ENCODE assay signal across 12 cellular contexts in the genomic region with DNA sequence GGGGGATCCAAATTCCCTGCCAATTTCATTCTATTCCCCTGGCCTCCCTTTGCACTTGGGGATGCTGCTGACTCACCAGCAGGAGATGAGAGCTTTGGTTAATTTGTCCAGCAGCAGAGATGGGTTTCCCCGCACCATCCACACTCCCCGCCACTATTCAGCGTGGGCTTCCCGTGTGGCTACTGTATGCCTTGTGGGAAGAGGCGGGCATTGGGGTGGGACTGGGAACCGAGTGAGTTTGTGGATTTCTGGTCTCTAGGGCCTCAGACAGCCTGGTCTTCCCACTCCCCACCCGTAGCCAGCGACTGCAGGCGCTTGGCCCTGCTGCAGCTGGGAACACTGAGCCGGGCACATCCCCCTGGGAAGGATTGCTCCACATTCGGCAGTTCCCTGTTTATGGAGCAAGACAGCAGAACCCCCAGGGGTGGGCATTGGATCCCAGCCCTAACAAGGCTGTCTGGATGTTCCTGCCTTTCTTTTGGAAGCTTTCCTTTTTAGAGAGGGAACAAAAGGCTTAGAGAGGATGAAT. TPM values are rescaled to one million over a fixed set of nuclear protein-coding genes. Genes with fewer than 3 reads are reported as not detected.
DNase-seq lines count a peak whose midpoint lies in the region; ATAC-seq, FAIRE-seq and TF ChIP-seq lines count a peak whose summit lies in the region.
"Had no signal": no experiment of that assay in that cellular context is flagged by ENCODE, and none has a peak within 500 bp of the region (broad histone marks: within the 10 kb centered on the region; RNA-seq: fewer than 3 reads in every experiment).

No MANE protein-coding gene starts in this region.

- H3K27me3 ChIP-seq in BE2C, result no peaks in the 10 kb centered on the region
- no peaks in the 10 kb centered on the region for H3K27me3 ChIP-seq in astrocyte (ENCODE audit: insufficient read depth, low read length)
- H3K27me3 ChIP-seq in heart left ventricle, result no peaks in the 10 kb centered on the region
- no peaks in the 10 kb centered on the region for H3K27me3 ChIP-seq in psoas muscle (ENCODE audit: insufficient read depth in 3 of 3, low read length in 2 of 3)
- H3K27me3 ChIP-seq in PC-9 (ENCODE audit: insufficient read depth, low read depth), result no peaks in the 10 kb centered on the region
- peaks cover 8% of the 10 kb centered on the region for H3K27me3 ChIP-seq in SJCRH30

- H3K27me3 Mint-ChIP-seq in astrocyte (ENCODE audit: low read depth, unreplicated experiment), result peaks cover 2% of the 10 kb centered on the region
- H3K27me3 Mint-ChIP-seq: central memory CD8-positive, alpha-beta T cell; T-cell had no signal

- no peaks in the 10 kb centered on the region for H3K9me3 Mint-ChIP-seq in astrocyte (ENCODE audit: unreplicated experiment)
- H3K9me3 Mint-ChIP-seq: central memory CD8-positive, alpha-beta T cell; T-cell had no signal

- POLR2A ChIA-PET in PC-9 (lab: Charles Lee; ENCODE audit: unreplicated experiment), result no interaction called here

- H3K79me2 ChIP-seq in astrocyte (ENCODE audit: insufficient read depth, low read length) (no peaks in the 10 kb centered on the region), PC-9 (ENCODE audit: low read depth) (peaks cover 37% of the 10 kb centered on the region)

- CTCF ChIA-PET in PC-9 (lab: Charles Lee), result no interaction called here

- BruUV-seq in PC-9 (replicated peaks; lab: Mats Ljungman, UMichigan), result no TSS peak

- no peak overlapping the region for H3K27ac Mint-ChIP-seq in astrocyte (ENCODE audit: unreplicated experiment)
- H3K27ac Mint-ChIP-seq: T-cell had no signal

- H4K20me1 ChIP-seq in astrocyte (ENCODE audit: insufficient read depth, low read length) (no peaks in the 10 kb centered on the region), PC-9 (ENCODE audit: insufficient read depth) (peaks cover 6% of the 10 kb centered on the region; the same call in 1 of the 2 replicates)

- H3K4me3 ChIP-seq in BE2C (ENCODE audit: low read depth, low read length) (no peak overlapping the region), astrocyte (ENCODE audit: insufficient read depth, low read depth, low read length) (no peak overlapping the region), heart left ventricle (peak overlapping the region in 1 of 12 donors; percentile 4), psoas muscle (no peak overlapping the region), PC-9 (no peak overlapping the region), SJCRH30 (no peak overlapping the region)

- DNase-seq in BE2C, result peak; percentile 25
- DNase-seq in astrocyte (ENCODE audit: low read depth), result no peak
- DNase-seq in heart left ventricle, result peak in 4 of 5 donors; percentile 40 to 82 (median 63)
- DNase-seq in psoas muscle, result peak; percentile 77 to 91
- no peak for DNase-seq in PC-9
- no peak for DNase-seq in SK-N-DZ (ENCODE audit: low spot score)
- DNase-seq in EL, result no peak
- DNase-seq in SJCRH30, result no peak
- DNase-seq: IMR-90, NCI-H226, T-cell had no signal

- H3K36me3 Mint-ChIP-seq in astrocyte (ENCODE audit: low read depth, unreplicated experiment), result no peaks in the 10 kb centered on the region
- H3K36me3 Mint-ChIP-seq: T-cell had no signal

- intact Hi-C loops in heart left ventricle (cut with DNase I) (loop anchor here in 1 of 10 donors (5.0 kb wide), 1 partner anchor 41 kb away; no protein-coding TSS in a partner anchor), psoas muscle (cut with DNase I) (no loop called here), PC-9 (cut with micrococcal nuclease; ENCODE audit: unreplicated experiment) (no loop called here)

- H2AFZ ChIP-seq in astrocyte (ENCODE audit: low read depth, low read length) (peak overlapping the region; percentile 56), PC-9 (no peak overlapping the region)

- H3K27ac ChIP-seq in astrocyte (ENCODE audit: low read depth, low read length) (no peak overlapping the region), heart left ventricle (peak overlapping the region; percentile 76 to 90 (median 80)), psoas muscle (peak overlapping the region; percentile 16), PC-9 (no peak overlapping the region), SJCRH30 (no peak overlapping the region)

- H3K9me3 ChIP-seq in BE2C, result no peaks in the 10 kb centered on the region
- H3K9me3 ChIP-seq in astrocyte (ENCODE audit: insufficient read depth, low read depth, low read length), result no peaks in the 10 kb centered on the region
- no peaks in the 10 kb centered on the region for H3K9me3 ChIP-seq in heart left ventricle
- no peaks in the 10 kb centered on the region for H3K9me3 ChIP-seq in psoas muscle
- no peaks in the 10 kb centered on the region for H3K9me3 ChIP-seq in PC-9 (ENCODE audit: insufficient read depth, low read depth)
- no peaks in the 10 kb centered on the region for H3K9me3 ChIP-seq in SJCRH30 (replicated peaks)

- no peak for FAIRE-seq in astrocyte (lab: Jason Lieb, UNC)

- no peak for TF ChIP-seq CTCF in BE2C (IDR thresholded peaks at IDR 0.05; ENCODE audit: low read depth, low read length)
- TF ChIP-seq CTCF in astrocyte (IDR thresholded peaks at IDR 0.05; ENCODE audit: insufficient read depth, low read depth, low read length), result no peak
- TF ChIP-seq CTCF in heart left ventricle (IDR thresholded peaks at IDR 0.05), result no peak
- TF ChIP-seq CTCF in psoas muscle (IDR thresholded peaks at IDR 0.05), result no peak
- TF ChIP-seq CTCF in PC-9 (conservative IDR thresholded peaks at IDR 0.05), result no peak

- peak; percentile 18 to 67 (median 42) for ATAC-seq in heart left ventricle
- ATAC-seq in psoas muscle, result peak in 3 of 4 donors; percentile 48 to 78 (median 60)
- ATAC-seq: T-cell had no signal

- H3K36me3 ChIP-seq in BE2C (no peaks in the 10 kb centered on the region), astrocyte (ENCODE audit: insufficient read depth, low read length) (no peaks in the 10 kb centered on the region), heart left ventricle (no peaks in the 10 kb centered on the region), psoas muscle (ENCODE audit: insufficient read depth in 1 of 2, low read depth in 1 of 2) (no peaks in the 10 kb centered on the region), PC-9 (ENCODE audit: low read depth) (no peaks in the 10 kb centered on the region), SJCRH30 (no peaks in the 10 kb centered on the region)

- no peaks in the 10 kb centered on the region for H3K9me2 ChIP-seq in PC-9 (ENCODE audit: insufficient read depth)

- peak overlapping the region; percentile 37 for H3K4me2 ChIP-seq in astrocyte (ENCODE audit: low read length)
- H3K4me2 ChIP-seq in PC-9, result no peak overlapping the region

- no peak overlapping the region for H3K9ac ChIP-seq in astrocyte (ENCODE audit: low read length)

- no peaks in the 10 kb centered on the region for H3F3A ChIP-seq in PC-9 (ENCODE audit: insufficient read depth, low read depth)

- H3K4me3 Mint-ChIP-seq in astrocyte (ENCODE audit: unreplicated experiment), result peak overlapping the region; percentile 12
- H3K4me3 Mint-ChIP-seq: central memory CD8-positive, alpha-beta T cell; T-cell had no signal

- no peak for TF ChIP-seq POLR2A in heart left ventricle (IDR thresholded peaks at IDR 0.05)

- WGBS in heart left ventricle, 4 donors, result 41 to 59% (median 42%) methylated on average over 8 to 11 of the region's 11 CpGs
- 29 to 44% (median 42%) methylated on average over 11 of the region's 11 CpGs for WGBS in psoas muscle, 3 donors

- H3K4me1 Mint-ChIP-seq in astrocyte (ENCODE audit: low read depth, unreplicated experiment), result peaks cover 6% of the 10 kb centered on the region
- H3K4me1 Mint-ChIP-seq: central memory CD8-positive, alpha-beta T cell; T-cell had no signal

- H3K4me1 ChIP-seq in BE2C (peaks cover 25% of the 10 kb centered on the region), astrocyte (ENCODE audit: insufficient read depth, low read length) (peaks cover 9% of the 10 kb centered on the region), heart left ventricle (peaks cover 10 to 53% (median 32%) of the 10 kb centered on the region in 12 donors), psoas muscle (no peaks in the 10 kb centered on the region), PC-9 (replicated peaks; ENCODE audit: insufficient read depth) (no peaks in the 10 kb centered on the region; the same call in 1 of the 2 replicates), SJCRH30 (no peaks in the 10 kb centered on the region)

RNA-seq across cellular contexts. Expression of a gene that starts 23.4 kb away (rescaled TPM):
- polyA plus RNA-seq in BE2C (2012; ENCODE audit: insufficient read depth, insufficient read length, low read depth), result 4.3 TPM
- total RNA-seq in astrocyte (21.7 and 28.4 TPM in 2 replicates), heart left ventricle (10 to 100 TPM in 8 of 9 donors, 1 to 10 TPM in 1; 7.2 to 22.1 (median 14.8) TPM), psoas muscle (10 to 100 TPM; 12.2 to 56.9 (median 26.1) TPM), PC-9 (2021) (44.3 and 47.7 TPM in 2 replicates)
- polyA plus RNA-seq in heart left ventricle (1 to 10 TPM; 4.5 to 5.7 TPM), psoas muscle (10 to 100 TPM in 1 of 3 donors, 1 to 10 TPM in 2; 1.9 to 15.8 (median 8.8) TPM)
- 2.1 and 2.3 TPM in 2 replicates for polyA plus RNA-seq in SK-N-DZ (2014; cell fraction: cytosol; rRNA removed)
- polyA plus RNA-seq in SK-N-DZ (2014; cell fraction: nucleus; rRNA removed), result 0.45 and 1.3 TPM in 2 replicates
- 19.7 and 20.4 TPM in 2 replicates for total RNA-seq in SJCRH30 (2014; rRNA removed; shearing (Covaris generic))
- total RNA-seq: IMR-90 had no signal

RNA-seq across cellular contexts. Expression of a gene that starts 29.4 kb away (rescaled TPM):
- not detected for polyA plus RNA-seq in BE2C (2012; ENCODE audit: insufficient read depth, insufficient read length, low read depth)
- total RNA-seq in astrocyte (not detected in 2 replicates), heart left ventricle (not detected), psoas muscle (not detected), PC-9 (2021) (not detected in 2 replicates)
- polyA plus RNA-seq in heart left ventricle (not detected), psoas muscle (not detected)
- polyA plus RNA-seq in SK-N-DZ (2014; cell fraction: cytosol; rRNA removed), result not detected in 2 replicates
- polyA plus RNA-seq in SK-N-DZ (2014; cell fraction: nucleus; rRNA removed), result not detected in 2 replicates
- total RNA-seq in SJCRH30 (2014; rRNA removed; shearing (Covaris generic)), result not detected in 2 replicates
- total RNA-seq: IMR-90, T-cell had no signal
- polyA plus RNA-seq: IMR-90 had no signal

Comparison
In these comparisons a context has a peak if more than half of its experiments do, and no peak if none do; other contexts are left out.
1. DNase-seq: peak in BE2C (single experiment), heart left ventricle (4 of 5) and psoas muscle (2 of 2); none in astrocyte (single experiment), PC-9 (0 of 2), SK-N-DZ (single experiment), EL (single experiment) and SJCRH30 (0 of 2).
2. H3K27ac ChIP-seq: peak in heart left ventricle (12 of 12) and psoas muscle (single experiment); none in astrocyte (single experiment), PC-9 (single experiment) and SJCRH30 (single experiment).